ENCODE assay signal across 12 cellular contexts in the genomic region with DNA sequence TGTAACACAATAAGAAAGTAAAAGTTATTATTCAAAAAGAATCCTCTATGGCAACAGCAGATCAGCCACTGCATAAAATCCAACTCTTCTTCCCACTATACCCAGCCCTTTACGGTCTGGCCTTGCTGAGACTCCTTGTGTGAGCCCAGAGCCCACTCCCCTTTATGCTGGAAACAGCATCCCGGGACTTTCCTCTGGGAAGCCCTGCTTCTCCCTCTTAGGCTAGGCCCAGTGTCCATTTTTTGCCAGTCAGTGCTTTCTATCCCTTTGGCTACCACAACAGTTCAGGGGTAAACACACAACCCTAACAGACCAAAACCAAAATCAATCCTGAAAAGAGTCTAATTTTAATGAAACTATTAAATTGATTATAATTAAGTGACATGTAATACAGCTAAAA. TPM values are rescaled to one million over a fixed set of nuclear protein-coding genes. Genes with fewer than 3 reads are reported as not detected.
DNase-seq lines count a peak whose midpoint lies in the region; ATAC-seq, FAIRE-seq and TF ChIP-seq lines count a peak whose summit lies in the region.
"Had no signal": no experiment of that assay in that cellular context is flagged by ENCODE, and none has a peak within 500 bp of the region (broad histone marks: within the 10 kb centered on the region; RNA-seq: fewer than 3 reads in every experiment).

No MANE protein-coding gene starts in this region.

- peak overlapping the region; percentile 92 for H2AFZ ChIP-seq in SK-N-SH (ENCODE audit: low read depth)
- H2AFZ ChIP-seq in endothelial cell of umbilical vein (ENCODE audit: low read depth, low read length) = no peak overlapping the region

- no peak for FAIRE-seq in endothelial cell of umbilical vein (lab: Jason Lieb, UNC)
- FAIRE-seq: A549 had no signal

- no peaks in the 10 kb centered on the region for H3K27me3 Mint-ChIP-seq in activated CD4-positive, alpha-beta T cell treated with anti-CD3 and anti-CD28 coated beads, Interleukin-2, amount 10 ng/mL, durations not matched to agents 24 days and 14 days

- intact Hi-C loops in activated CD4-positive, alpha-beta T cell treated with anti-CD3 and anti-CD28 coated beads, Interleukin-2, amount 10 ng/mL, durations not matched to agents 24 days and 14 days (cut with micrococcal nuclease) = loop anchor here (2.0 kb wide), 4 partner anchors 19 to 65 kb away; no protein-coding TSS in a partner anchor
- intact Hi-C loops in endothelial cell of umbilical vein (cut with micrococcal nuclease) (loop anchor here (2.0 to 5.0 kb wide), 4 partner anchors 17 to 683 kb away; no protein-coding TSS in a partner anchor), gastrocnemius medialis (cut with DNase I; ENCODE audit: low total_unique reads) (no loop called here)

- POLR2A ChIA-PET in SK-N-SH (lab: Yijun Ruan, JAX) (no interaction called here), endothelial cell of umbilical vein (lab: Charles Lee) (no interaction called here)

- TF ChIP-seq CTCF in SK-N-SH (IDR thresholded peaks at IDR 0.05) (no peak), endothelial cell of umbilical vein (IDR thresholded peaks at IDR 0.05; ENCODE audit: extremely low read depth in 1 of 2, insufficient read depth in 1 of 2, low read depth in 1 of 2, low read length in 2 of 2) (no peak), gastrocnemius medialis (IDR thresholded peaks at IDR 0.05 in 4 of 5, conservative IDR thresholded peaks at IDR 0.05 in 1 of 5) (no peak)

- peak overlapping the region; percentile 94 for H3K27ac Mint-ChIP-seq in activated CD4-positive, alpha-beta T cell treated with anti-CD3 and anti-CD28 coated beads, Interleukin-2, amount 10 ng/mL, durations not matched to agents 24 days and 14 days
- H3K27ac Mint-ChIP-seq: endodermal cell had no signal

- 90% methylated on average over 2 of the region's 2 CpGs for WGBS in SK-N-SH (ENCODE audit: low lambda C conversion rate)

- H3F3A ChIP-seq in SK-N-SH (replicated peaks; ENCODE audit: insufficient read depth) = peaks cover 19% of the 10 kb centered on the region

- DNase-seq in activated CD4-positive, alpha-beta T cell treated with anti-CD3 and anti-CD28 coated beads, Interleukin-2, amount 10 ng/mL, durations not matched to agents 24 days and 14 days = peak; percentile 71
- no peak for DNase-seq in activated CD4-positive, alpha-beta T cell treated with anti-CD3 and anti-CD28 coated beads for 1 hour
- DNase-seq in SK-N-SH (no peak), endothelial cell of umbilical vein (ENCODE audit: low read depth, low spot score) (peak; percentile 48), gastrocnemius medialis (no peak), HUDEP-2 (lab: John Stamatoyannopoulos, UW; ENCODE audit: unreplicated experiment in 76 of 76) (no peak)
- DNase-seq: activated gamma-delta T cell treated with Interleukin-2 at 50 U/mL for 16 hours, endodermal cell, NCI-H187 had no signal

- H3K9me3 Mint-ChIP-seq in activated CD4-positive, alpha-beta T cell treated with anti-CD3 and anti-CD28 coated beads, Interleukin-2, amount 10 ng/mL, durations not matched to agents 24 days and 14 days = no peaks in the 10 kb centered on the region

- dilution Hi-C loops in endothelial cell of umbilical vein (cut with MboI; ENCODE audit: extremely low pct_ligation_motif_present, low sequenced_read_pairs) = no loop called here

- TF ChIP-seq EP300 in SK-N-SH (IDR thresholded peaks at IDR 0.05; ENCODE audit: borderline replicate concordance in 1 of 2, low read depth in 1 of 2, low read length in 1 of 2) = no peak

- H3K9ac ChIP-seq in SK-N-SH (peak overlapping the region; percentile 39; the same call in 1 of the 2 replicates), endothelial cell of umbilical vein (replicated peaks; ENCODE audit: extremely low read depth, insufficient read depth, low read length) (peak overlapping the region; percentile 95)

- no peaks in the 10 kb centered on the region for H3K36me3 ChIP-seq in SK-N-SH (replicated peaks in 1 of 2; ENCODE audit: control insufficient read depth in 1 of 2, insufficient read depth in 2 of 2, low read length in 1 of 2)
- no peaks in the 10 kb centered on the region for H3K36me3 ChIP-seq in endothelial cell of umbilical vein (ENCODE audit: control insufficient read depth in 2 of 2, extremely low read depth in 1 of 2, insufficient read depth in 2 of 2, low read length in 2 of 2)
- H3K36me3 ChIP-seq in gastrocnemius medialis = peaks cover 0 to 18% of the 10 kb centered on the region in 2 donors

- in situ Hi-C loops in gastrocnemius medialis (cut with MboI; ENCODE audit: low sequenced_read_pairs in 4 of 4) = no loop called here

- H3K36me3 Mint-ChIP-seq in activated CD4-positive, alpha-beta T cell treated with anti-CD3 and anti-CD28 coated beads, Interleukin-2, amount 10 ng/mL, durations not matched to agents 24 days and 14 days (ENCODE audit: low read depth) = peaks cover 5% of the 10 kb centered on the region

- H3K4me2 ChIP-seq in SK-N-SH (peak overlapping the region; percentile 57; the same call in 1 of the 2 replicates), endothelial cell of umbilical vein (ENCODE audit: insufficient read depth, low read length) (peak overlapping the region; percentile 92)

- CTCF ChIA-PET in SK-N-SH (lab: Yijun Ruan, JAX) (interaction anchor here (1.4 to 1.6 kb wide), 2 partner anchors 68 to 84 kb away, joined by 3 to 4 read pairs; a partner anchor contains a TSS), endothelial cell of umbilical vein (lab: Charles Lee) (interaction anchor here (1.0 to 3.3 kb wide), 9 partner anchors 10 to 145 kb away, joined by 3 to 20 read pairs (median 11); a partner anchor contains a TSS)

- H3K4me3 ChIP-seq in SK-N-SH (ENCODE audit: low read depth in 2 of 2, low read length in 1 of 2) = no peak overlapping the region
- peak overlapping the region in 1 of 3 experiments; percentile 51 for H3K4me3 ChIP-seq in endothelial cell of umbilical vein (replicated peaks in 1 of 3; ENCODE audit: insufficient read depth in 1 of 3, low read depth in 1 of 3, low read length in 3 of 3)
- H3K4me3 ChIP-seq in gastrocnemius medialis = peak overlapping the region in 1 of 4 donors; percentile 35
- H3K4me3 ChIP-seq: A549 had no signal

- no peaks in the 10 kb centered on the region for H3K27me3 ChIP-seq in SK-N-SH (ENCODE audit: insufficient read depth)
- no peaks in the 10 kb centered on the region for H3K27me3 ChIP-seq in endothelial cell of umbilical vein (ENCODE audit: control insufficient read depth in 2 of 2, insufficient read depth in 2 of 2, low read length in 2 of 2)
- H3K27me3 ChIP-seq in gastrocnemius medialis = no peaks in the 10 kb centered on the region

- no peaks in the 10 kb centered on the region for H3K9me2 ChIP-seq in SK-N-SH

- TF ChIP-seq POLR2A in endothelial cell of umbilical vein (IDR thresholded peaks at IDR 0.05; ENCODE audit: low read depth, low read length) (no peak), gastrocnemius medialis (IDR thresholded peaks at IDR 0.05) (no peak)

- H3K79me2 ChIP-seq in SK-N-SH (ENCODE audit: insufficient read depth) (peaks cover 33% of the 10 kb centered on the region; the same call in 1 of the 2 replicates), endothelial cell of umbilical vein (ENCODE audit: control insufficient read depth, insufficient read depth, low read length) (peaks cover 68% of the 10 kb centered on the region)

- H3K9me1 ChIP-seq in endothelial cell of umbilical vein (replicated peaks; ENCODE audit: control insufficient read depth, extremely low read depth, insufficient read depth, low read length) = no peaks in the 10 kb centered on the region

- H3K27ac ChIP-seq in SK-N-SH (ENCODE audit: low read depth in 2 of 2, low read length in 1 of 2) (peak overlapping the region in 1 of 2 experiments; percentile 79; a peak in 2 of 4 replicates), endothelial cell of umbilical vein (ENCODE audit: insufficient read depth, low read depth, low read length) (peak overlapping the region; percentile 95), gastrocnemius medialis (peak overlapping the region; percentile 30 to 68 (median 48))
- H3K27ac ChIP-seq: A549 had no signal

- ATAC-seq in gastrocnemius medialis (no peak), HG03025 (IDR thresholded peaks at IDR 0.05; ENCODE audit: low FRiP score, unreplicated experiment) (no peak), GM18511 (IDR thresholded peaks at IDR 0.05; ENCODE audit: unreplicated experiment) (no peak)
- ATAC-seq: A549 had no signal

- no peaks in the 10 kb centered on the region for H3K9me3 ChIP-seq in SK-N-SH
- H3K9me3 ChIP-seq in endothelial cell of umbilical vein (replicated peaks; ENCODE audit: control insufficient read depth, insufficient read depth, low read length) = no peaks in the 10 kb centered on the region
- no peaks in the 10 kb centered on the region for H3K9me3 ChIP-seq in gastrocnemius medialis
- H3K9me3 ChIP-seq: A549 had no signal

- H3K4me1 ChIP-seq in SK-N-SH (ENCODE audit: control insufficient read depth in 1 of 2, insufficient read depth in 2 of 2, low read depth in 1 of 2, low read length in 1 of 2) = peaks cover 0 to 30% of the 10 kb centered on the region in 2 experiments; a peak in 2 of 4 replicates
- H3K4me1 ChIP-seq in endothelial cell of umbilical vein (ENCODE audit: control insufficient read depth, extremely low read depth, insufficient read depth, low read length) = peaks cover 65% of the 10 kb centered on the region
- H3K4me1 ChIP-seq in gastrocnemius medialis = peaks cover 77 to 95% of the 10 kb centered on the region in 2 donors

- BruUV-seq in endothelial cell of umbilical vein (replicated peaks; lab: Mats Ljungman, UMichigan) = no TSS peak

- TF ChIP-seq RAD21 in SK-N-SH (IDR thresholded peaks at IDR 0.05; ENCODE audit: low read length) = no peak

- peak overlapping the region; percentile 89 for H3K4me3 Mint-ChIP-seq in activated CD4-positive, alpha-beta T cell treated with anti-CD3 and anti-CD28 coated beads, Interleukin-2, amount 10 ng/mL, durations not matched to agents 24 days and 14 days
- H3K4me3 Mint-ChIP-seq: endodermal cell had no signal

- peaks cover 25% of the 10 kb centered on the region for H3K4me1 Mint-ChIP-seq in activated CD4-positive, alpha-beta T cell treated with anti-CD3 and anti-CD28 coated beads, Interleukin-2, amount 10 ng/mL, durations not matched to agents 24 days and 14 days

- H4K20me1 ChIP-seq in SK-N-SH (ENCODE audit: insufficient read depth) (no peaks in the 10 kb centered on the region), endothelial cell of umbilical vein (replicated peaks; ENCODE audit: control insufficient read depth, extremely low read depth, insufficient read depth, low read length) (no peaks in the 10 kb centered on the region)

RNA-seq across cellular contexts. Expression of a gene that starts 20.6 kb away (rescaled TPM):
- 85.0 and 85.1 TPM in 2 replicates for total RNA-seq in activated CD4-positive, alpha-beta T cell treated with anti-CD3 and anti-CD28 coated beads, Interleukin-2, amount 10 ng/mL, durations not matched to agents 24 days and 14 days
- polyA plus RNA-seq in SK-N-SH (2012; rRNA removed) (4.2 and 5.1 TPM in 2 replicates), endothelial cell of umbilical vein (11.4 and 16.7 TPM in 2 replicates)
- 6.7 and 7.4 TPM in 2 replicates for polyA plus RNA-seq in SK-N-SH (2012; cell fraction: cytosol; rRNA removed)
- polyA plus RNA-seq in SK-N-SH (2012; cell fraction: nucleus; rRNA removed) = 2.2 and 3.5 TPM in 2 replicates
- total RNA-seq in endothelial cell of umbilical vein (56.8 and 70.6 TPM in 2 replicates), gastrocnemius medialis (1,000 to 10,000 TPM in 2 of 4 donors, 100 to 1,000 TPM in 2; 665 to 1,753 (median 1,205) TPM)
- 25.2 and 28.8 TPM in 2 replicates for polyA plus RNA-seq in endothelial cell of umbilical vein (2011; cell fraction: cytosol; rRNA removed)
- 21.3 and 25.5 TPM in 2 replicates for polyA plus RNA-seq in endothelial cell of umbilical vein (2011; cell fraction: nucleus; rRNA removed)
- 45.7 and 53.5 TPM in 2 replicates for polyA plus RNA-seq in endothelial cell of umbilical vein (2012)
- polyA minus RNA-seq in endothelial cell of umbilical vein = 16.7 and 19.6 TPM in 2 replicates
- 6.9 TPM for polyA minus RNA-seq in endothelial cell of umbilical vein (2011; cell fraction: cytosol; rRNA and poly(A)+ RNA removed)
- 14.3 and 19.4 TPM in 2 replicates for polyA minus RNA-seq in endothelial cell of umbilical vein (2011; cell fraction: nucleus; rRNA and poly(A)+ RNA removed)

Comparison
In these comparisons a context has a peak if more than half of its experiments do, and no peak if none do; other contexts are left out.
1. DNase-seq: peak in activated CD4-positive, alpha-beta T cell treated with anti-CD3 and anti-CD28 coated beads, Interleukin-2, amount 10 ng/mL, durations not matched to agents 24 days and 14 days (single experiment) and endothelial cell of umbilical vein (single experiment); none in activated CD4-positive, alpha-beta T cell treated with anti-CD3 and anti-CD28 coated beads for 1 hour (single experiment), SK-N-SH (single experiment), gastrocnemius medialis (0 of 2) and HUDEP-2 (0 of 76).